ENCODE assay signal across 15 cellular contexts in genomic region chr9:133448487-133448972, GRCh38.
"Had no signal": no experiment of that assay in that cellular context is flagged by ENCODE, and none has a peak within 500 bp of the region (broad histone marks: within the 10 kb centered on the region; RNA-seq: fewer than 3 reads in every experiment).

No MANE protein-coding gene starts in this region.

- DNase-seq: activated CD4-positive, alpha-beta T cell treated with anti-CD3 and anti-CD28 coated beads for 1 hour; activated CD4-positive, alpha-beta T cell treated with anti-CD3 and anti-CD28 coated beads, Interleukin-2, amount 50 U/mL, for 4 hours; activated naive CD8-positive, alpha-beta T cell treated with anti-CD3 and anti-CD28 coated beads, Interleukin-2, amount 10 ng/mL, durations not matched to agents 7 days and 5 days; amygdala; foreskin keratinocyte; glutamatergic neuron; hippocampal formation; stimulated activated CD4-positive, alpha-beta T cell treated with anti-CD3 and anti-CD28 coated beads, Interleukin-1b, Interleukin-23, amount 100 ng/mL, for 48 hours; stimulated activated CD8-positive, alpha-beta memory T cell treated with anti-CD3 and anti-CD28 coated beads, Interleukin-4, amount 100 ng/mL, for 48 hours; stimulated activated naive CD4-positive, alpha-beta T cell treated with Interleukin-2 at 50 U/mL for 16 hours; SW 1271; T-helper 2 cell; trophoblast cell had no signal

- H3K36me3 ChIP-seq: vagina had no signal

- H3K4me1 ChIP-seq: foreskin keratinocyte, vagina had no signal

- H3K4me3 ChIP-seq: vagina had no signal

- H3K27me3 ChIP-seq: vagina had no signal

- H3K9me3 ChIP-seq: vagina had no signal

- H3K27ac ChIP-seq: foreskin keratinocyte, vagina, VCaP had no signal

- ATAC-seq: foreskin keratinocyte had no signal
